1 cellular context compared by ENCODE assay signal in genomic region chr17:39777534-39778365, GRCh38.
TF ChIP-seq lines count a peak whose summit lies in the region.

No MANE protein-coding gene starts in this region.

TF ChIP-seq in WTC11, 78 proteins besides CTCF, POLR2A, EP300 and RAD21 (continued from another document):
- TF ChIP-seq ATF2 (CRISPR knock-in tag; IDR thresholded peaks at IDR 0.05; ENCODE audit: borderline replicate concordance, low read depth): no peak
- no peak for TF ChIP-seq USF1 (CRISPR knock-in tag; IDR thresholded peaks at IDR 0.05)
- no peak for TF ChIP-seq E2F1 (CRISPR knock-in tag; IDR thresholded peaks at IDR 0.05)
- TF ChIP-seq JAZF1 (CRISPR knock-in tag; IDR thresholded peaks at IDR 0.05): no peak
